ENCODE assay signal across 8 cellular contexts in genomic region chr15:78979456-78980320, GRCh38. TPM values are rescaled to one million over a fixed set of nuclear protein-coding genes. Genes with fewer than 3 reads are reported as not detected.
DNase-seq lines count a peak whose midpoint lies in the region; ATAC-seq and TF ChIP-seq lines count a peak whose summit lies in the region.

No MANE protein-coding gene starts in this region.

- intact Hi-C loops in mucosa of descending colon (cut with DNase I, micrococcal nuclease): no loop called here
- intact Hi-C loops in uterus (cut with DNase I; ENCODE audit: low total_unique reads): no loop called here

- H3K4me1 ChIP-seq in mucosa of descending colon (ENCODE audit: low read depth): no peaks in the 10 kb centered on the region
- H3K4me1 ChIP-seq in uterus: no peaks in the 10 kb centered on the region

- no peaks in the 10 kb centered on the region for H3K36me3 ChIP-seq in mucosa of descending colon (ENCODE audit: low read depth)
- no peaks in the 10 kb centered on the region for H3K36me3 ChIP-seq in uterus

- H3K27me3 ChIP-seq in uterus: no peaks in the 10 kb centered on the region

- H3K9me3 ChIP-seq in mucosa of descending colon (no peaks in the 10 kb centered on the region), uterus (no peaks in the 10 kb centered on the region)

- peak; percentile 10 for DNase-seq in stimulated activated CD4-positive, alpha-beta T cell treated with anti-CD3 and anti-CD28 coated beads, Interleukin-12 subunit alpha, Interleukin-12 subunit beta, amount 100 ng/mL, for 4 hours
- DNase-seq in stimulated activated CD4-positive, alpha-beta T cell treated with anti-CD3 and anti-CD28 coated beads, Interleukin-4, amount 100 ng/mL, for 4 hours: no peak
- DNase-seq in NB4 (ENCODE audit: low read depth) (peak; percentile 69), T-helper 9 cell (peak; percentile 20), epithelial cell of prostate (ENCODE audit: low read depth, low spot score) (peak; percentile 60), mucosa of descending colon (peak in 1 of 3 donors; percentile 84), uterus (peak; percentile 47 to 68)

- TF ChIP-seq CTCF in NB4 (IDR thresholded peaks at IDR 0.05; ENCODE audit: low read depth, low read length): peak; percentile 84
- TF ChIP-seq CTCF in mucosa of descending colon (IDR thresholded peaks at IDR 0.05): peak; percentile 43
- TF ChIP-seq CTCF in uterus (IDR thresholded peaks at IDR 0.05): peak; percentile 53 to 62 (median 60)

- ATAC-seq in mucosa of descending colon: peak; percentile 75
- ATAC-seq in GM21447 (IDR thresholded peaks at IDR 0.05; ENCODE audit: unreplicated experiment): no peak

- TF ChIP-seq POLR2A in NB4 (IDR thresholded peaks at IDR 0.05; ENCODE audit: extremely low read depth, insufficient read length): no peak
- TF ChIP-seq POLR2A in uterus (IDR thresholded peaks at IDR 0.05): no peak

- H3K27ac ChIP-seq in epithelial cell of prostate: no peak overlapping the region
- H3K27ac ChIP-seq in uterus: no peak overlapping the region

- H3K4me3 ChIP-seq in NB4 (ENCODE audit: low read depth, low read length): no peak overlapping the region
- H3K4me3 ChIP-seq in mucosa of descending colon: no peak overlapping the region
- H3K4me3 ChIP-seq in uterus: no peak overlapping the region

RNA-seq across cellular contexts. Expression of gene CTSH, which starts 34.8 kb away (rescaled TPM):
- total RNA-seq in mucosa of descending colon (10 to 100 TPM; 29.6 to 57.4 (median 53.8) TPM), uterus (100 to 1,000 TPM in 2 of 4 donors, 10 to 100 TPM in 2; 72.9 to 280 (median 111) TPM)

Comparison
In these comparisons a context has a peak if more than half of its experiments do, and no peak if none do; other contexts are left out.
1. DNase-seq: peak in stimulated activated CD4-positive, alpha-beta T cell treated with anti-CD3 and anti-CD28 coated beads, Interleukin-12 subunit alpha, Interleukin-12 subunit beta, amount 100 ng/mL, for 4 hours (single experiment), NB4 (single experiment), T-helper 9 cell (single experiment), epithelial cell of prostate (single experiment) and uterus (2 of 2); none in stimulated activated CD4-positive, alpha-beta T cell treated with anti-CD3 and anti-CD28 coated beads, Interleukin-4, amount 100 ng/mL, for 4 hours (0 of 2).
2. Peak in every context shown above with its lines, with median percentiles within 50 percentile points of each other: CTCF ChIP-seq.